In genomic region chr19:49474545-49474930, GRCh38 we compare ENCODE assay signal across 8 cellular contexts. TPM values are rescaled to one million over a fixed set of nuclear protein-coding genes. Genes with fewer than 3 reads are reported as not detected.
DNase-seq lines count a peak whose midpoint lies in the region; ATAC-seq and TF ChIP-seq lines count a peak whose summit lies in the region.

No MANE protein-coding gene starts in this region.

- CTCF ChIA-PET in BJ (lab: Yijun Ruan, JAX), result no interaction called here

- H3K4me3 Mint-ChIP-seq in dendritic cell treated with granulocyte-macrophage colony-stimulating factor and Interleukin-4, amounts not matched to agents 40 ng/mL and 50 ng/mL, for 4 days, result peak overlapping the region; percentile 93
- H3K4me3 Mint-ChIP-seq in natural killer cell treated with Interleukin-12 subunit alpha and Interleukin-12 subunit beta and Interleukin-15 and Interleukin-18, amount 100 ng/mL, for 72 hours, result peak overlapping the region; percentile 89

- in situ Hi-C loops in GM13977 (cut with MboI; ENCODE audit: low pct_unique_long_range_greater_than_20kb, low sequenced_read_pairs, unreplicated experiment), result no loop called here

- no peaks in the 10 kb centered on the region for H3K9me3 Mint-ChIP-seq in dendritic cell treated with granulocyte-macrophage colony-stimulating factor and Interleukin-4, amounts not matched to agents 40 ng/mL and 50 ng/mL, for 4 days
- H3K9me3 Mint-ChIP-seq in natural killer cell treated with Interleukin-12 subunit alpha and Interleukin-12 subunit beta and Interleukin-15 and Interleukin-18, amount 100 ng/mL, for 72 hours, result no peaks in the 10 kb centered on the region

- H3K27ac Mint-ChIP-seq in dendritic cell treated with granulocyte-macrophage colony-stimulating factor and Interleukin-4, amounts not matched to agents 40 ng/mL and 50 ng/mL, for 4 days, result peak overlapping the region; percentile 90
- peak overlapping the region; percentile 91 to 99 for H3K27ac Mint-ChIP-seq in natural killer cell treated with Interleukin-12 subunit alpha and Interleukin-12 subunit beta and Interleukin-15 and Interleukin-18, amount 100 ng/mL, for 72 hours

- H3K27me3 ChIP-seq in BJ (ENCODE audit: control insufficient read depth, insufficient read depth, low read length), result no peaks in the 10 kb centered on the region

- H3K27me3 Mint-ChIP-seq in dendritic cell treated with granulocyte-macrophage colony-stimulating factor and Interleukin-4, amounts not matched to agents 40 ng/mL and 50 ng/mL, for 4 days, result peaks cover 17% of the 10 kb centered on the region
- H3K27me3 Mint-ChIP-seq in natural killer cell treated with Interleukin-12 subunit alpha and Interleukin-12 subunit beta and Interleukin-15 and Interleukin-18, amount 100 ng/mL, for 72 hours, result no peaks in the 10 kb centered on the region

- TF ChIP-seq CTCF in BJ (IDR thresholded peaks at IDR 0.05; ENCODE audit: insufficient read depth, low read depth, low read length) (no peak), LNCaP clone FGC (IDR thresholded peaks at IDR 0.05; ENCODE audit: control insufficient read depth, extremely low read depth, insufficient read depth) (no peak), GM13977 (IDR thresholded peaks at IDR 0.05; ENCODE audit: extremely low read depth, insufficient read depth, missing control alignments) (no peak)

- peak overlapping the region; percentile 80 for H3K4me3 ChIP-seq in BJ (ENCODE audit: low read depth, low read length)
- H3K4me3 ChIP-seq in LNCaP clone FGC (ENCODE audit: low read depth, low read length), result peak overlapping the region; percentile 40

- POLR2A ChIA-PET in BJ (lab: Charles Lee), result no interaction called here

- DNase-seq in BJ (ENCODE audit: low read depth), result no peak
- DNase-seq in LNCaP clone FGC (ENCODE audit: low read depth), result no peak
- no peak for DNase-seq in natural killer cell treated with Interleukin-12 subunit alpha and Interleukin-12 subunit beta and Interleukin-15 and Interleukin-18, amount 100 ng/mL, for 72 hours (ENCODE audit: low spot score)
- DNase-seq in SKM-1 (lab: John Stamatoyannopoulos, UW; ENCODE audit: unreplicated experiment), result no peak
- DNase-seq in pons (ENCODE audit: low spot score), result no peak
- DNase-seq in GM13977 (ENCODE audit: low spot score), result no peak
- no peak for DNase-seq in mesenteric fat pad (ENCODE audit: low spot score)

- H3K36me3 Mint-ChIP-seq in dendritic cell treated with granulocyte-macrophage colony-stimulating factor and Interleukin-4, amounts not matched to agents 40 ng/mL and 50 ng/mL, for 4 days (ENCODE audit: low read depth), result peaks cover 18% of the 10 kb centered on the region
- no peaks in the 10 kb centered on the region for H3K36me3 Mint-ChIP-seq in natural killer cell treated with Interleukin-12 subunit alpha and Interleukin-12 subunit beta and Interleukin-15 and Interleukin-18, amount 100 ng/mL, for 72 hours

- intact Hi-C loops in dendritic cell treated with granulocyte-macrophage colony-stimulating factor and Interleukin-4, amounts not matched to agents 40 ng/mL and 50 ng/mL, for 4 days (cut with micrococcal nuclease), result loop anchor here (1.0 kb wide), 1 partner anchor 96 kb away; no protein-coding TSS in a partner anchor

- peaks cover 49% of the 10 kb centered on the region for H3K4me1 Mint-ChIP-seq in dendritic cell treated with granulocyte-macrophage colony-stimulating factor and Interleukin-4, amounts not matched to agents 40 ng/mL and 50 ng/mL, for 4 days (ENCODE audit: low read depth)
- H3K4me1 Mint-ChIP-seq in natural killer cell treated with Interleukin-12 subunit alpha and Interleukin-12 subunit beta and Interleukin-15 and Interleukin-18, amount 100 ng/mL, for 72 hours (ENCODE audit: low read depth in 2 of 2), result peaks cover 33 to 45% of the 10 kb centered on the region in 2 donors

- no peak for ATAC-seq in natural killer cell treated with Interleukin-12 subunit alpha and Interleukin-12 subunit beta and Interleukin-15 and Interleukin-18, amount 100 ng/mL, for 72 hours

- H3K36me3 ChIP-seq in BJ (ENCODE audit: control insufficient read depth, insufficient read depth, low read length), result no peaks in the 10 kb centered on the region; the same call in 1 of the 2 replicates

RNA-seq across cellular contexts. Expression of gene FLT3LG, which starts 0.5 kb away (rescaled TPM):
- 4.9 and 7.7 TPM in 2 replicates for polyA plus RNA-seq in BJ (2011; rRNA removed)
- polyA minus RNA-seq in BJ (2011; rRNA and poly(A)+ RNA removed), result 2.7 and 3.2 TPM in 2 replicates
- total RNA-seq in natural killer cell treated with Interleukin-12 subunit alpha and Interleukin-12 subunit beta and Interleukin-15 and Interleukin-18, amount 100 ng/mL, for 72 hours, result 10 to 100 TPM; 33.5 to 80.4 TPM
- 6.2 TPM for total RNA-seq in mesenteric fat pad

RNA-seq across cellular contexts. Expression of gene RPL13A, which starts 12.9 kb away (rescaled TPM):
- 2,322 and 6,136 TPM in 2 replicates for polyA plus RNA-seq in BJ (2011; rRNA removed)
- 934 and 1,887 TPM in 2 replicates for polyA minus RNA-seq in BJ (2011; rRNA and poly(A)+ RNA removed)
- total RNA-seq in natural killer cell treated with Interleukin-12 subunit alpha and Interleukin-12 subunit beta and Interleukin-15 and Interleukin-18, amount 100 ng/mL, for 72 hours, result 1,000 to 10,000 TPM; 1,861 to 2,042 TPM
- 2,027 TPM for total RNA-seq in mesenteric fat pad

RNA-seq across cellular contexts. Expression of gene ALDH16A1, which starts 21.5 kb away (rescaled TPM):
- polyA plus RNA-seq in BJ (2011; rRNA removed), result 5.9 and 15.0 TPM in 2 replicates
- polyA minus RNA-seq in BJ (2011; rRNA and poly(A)+ RNA removed), result 8.0 and 8.3 TPM in 2 replicates
- total RNA-seq in natural killer cell treated with Interleukin-12 subunit alpha and Interleukin-12 subunit beta and Interleukin-15 and Interleukin-18, amount 100 ng/mL, for 72 hours, result 10 to 100 TPM; 29.0 to 65.2 TPM
- 32.1 TPM for total RNA-seq in mesenteric fat pad

RNA-seq across cellular contexts. Expression of gene RPS11, which starts 21.7 kb away (rescaled TPM):
- polyA plus RNA-seq in BJ (2011; rRNA removed), result 2,226 and 2,533 TPM in 2 replicates
- 789 and 1,493 TPM in 2 replicates for polyA minus RNA-seq in BJ (2011; rRNA and poly(A)+ RNA removed)
- 1,000 to 10,000 TPM; 1,165 to 1,334 TPM for total RNA-seq in natural killer cell treated with Interleukin-12 subunit alpha and Interleukin-12 subunit beta and Interleukin-15 and Interleukin-18, amount 100 ng/mL, for 72 hours
- total RNA-seq in mesenteric fat pad, result 1,458 TPM

RNA-seq across cellular contexts. Expression of gene PIH1D1, which starts 22.9 kb away (rescaled TPM):
- 69.5 and 75.8 TPM in 2 replicates for polyA plus RNA-seq in BJ (2011; rRNA removed)
- 29.5 and 44.3 TPM in 2 replicates for polyA minus RNA-seq in BJ (2011; rRNA and poly(A)+ RNA removed)
- total RNA-seq in natural killer cell treated with Interleukin-12 subunit alpha and Interleukin-12 subunit beta and Interleukin-15 and Interleukin-18, amount 100 ng/mL, for 72 hours, result 100 to 1,000 TPM; 110 to 170 TPM
- 50.2 TPM for total RNA-seq in mesenteric fat pad
